In genomic region chr16:89217388-89218191, GRCh38 we compare ENCODE assay signal across 8 cellular contexts. TPM values are rescaled to one million over a fixed set of nuclear protein-coding genes. Genes with fewer than 3 reads are reported as not detected.
DNase-seq lines count a peak whose midpoint lies in the region; ATAC-seq, FAIRE-seq and TF ChIP-seq lines count a peak whose summit lies in the region.

TSS of gene ZNF778 (plus strand) at chr16:89217703. CDS start at chr16:89221128, 3,425 bp downstream.

- no peak for TF ChIP-seq EP300 in Ishikawa (IDR thresholded peaks at IDR 0.05; ENCODE audit: borderline replicate concordance)

- peak within 1 kb of the TSS; percentile 90 for H3K4me3 ChIP-seq in SJSA1
- H3K4me3 ChIP-seq in neutrophil (ENCODE audit: low read depth in 1 of 2, low read length in 1 of 2), result peak within 1 kb of the TSS; percentile 80 to 95
- H3K4me3 ChIP-seq in subcutaneous abdominal adipose tissue (ENCODE audit: low read depth in 1 of 5, low read length in 5 of 5), result peak within 1 kb of the TSS; percentile 76 to 93 (median 91)

- ATAC-seq in GM21528 (IDR thresholded peaks at IDR 0.05; ENCODE audit: low FRiP score, unreplicated experiment), result peak; percentile 79

- H3K9ac ChIP-seq in subcutaneous abdominal adipose tissue (ENCODE audit: low read length in 5 of 5), result peak within 1 kb of the TSS; percentile 91 to 99 (median 97)

- TF ChIP-seq RAD21 in Ishikawa (IDR thresholded peaks at IDR 0.05; ENCODE audit: low read depth), result no peak

- H3K4me1 ChIP-seq in SJSA1 (replicated peaks), result peaks cover 11% of the 10 kb centered on the region
- peaks cover 18 to 19% of the 10 kb centered on the region in 2 experiments for H3K4me1 ChIP-seq in neutrophil (ENCODE audit: control insufficient read depth in 1 of 2, insufficient read depth in 1 of 2, low read depth in 1 of 2, low read length in 1 of 2)
- peaks cover 0 to 30% (median 21%) of the 10 kb centered on the region in 5 donors for H3K4me1 ChIP-seq in subcutaneous abdominal adipose tissue (ENCODE audit: control insufficient read depth in 5 of 5, insufficient read depth in 5 of 5, low read length in 5 of 5)

- peak; percentile 60 for TF ChIP-seq CTCF in neutrophil (IDR thresholded peaks at IDR 0.05)

- H3K27ac ChIP-seq in SJSA1 (peak within 1 kb of the TSS; percentile 83), neutrophil (peak within 1 kb of the TSS; percentile 99), subcutaneous abdominal adipose tissue (ENCODE audit: low read depth, low read length) (peak within 1 kb of the TSS; percentile 95)

- peak; percentile 87 for DNase-seq in DMS53 (lab: John Stamatoyannopoulos, UW)
- peak; percentile 78 to 90 for DNase-seq in SJSA1 (ENCODE audit: low read depth in 1 of 2, low spot score in 2 of 2)
- DNase-seq in activated naive CD4-positive, alpha-beta T cell treated with Interleukin-2 at 50 U/mL for 16 hours, result peak; percentile 82
- peak; percentile 97 for DNase-seq in frontal cortex (ENCODE audit: low spot score in 2 of 2)

- no peak for FAIRE-seq in frontal cortex (lab: Jason Lieb, UNC)

- H3K27me3 ChIP-seq in SJSA1 (replicated peaks) (no peaks in the 10 kb centered on the region), neutrophil (no peaks in the 10 kb centered on the region), subcutaneous abdominal adipose tissue (ENCODE audit: control insufficient read depth in 5 of 5, insufficient read depth in 4 of 5, low read length in 5 of 5) (no peaks in the 10 kb centered on the region)

- H3K36me3 ChIP-seq in SJSA1 (peaks cover 39% of the 10 kb centered on the region), neutrophil (peaks cover 15% of the 10 kb centered on the region), subcutaneous abdominal adipose tissue (ENCODE audit: control insufficient read depth in 5 of 5, insufficient read depth in 5 of 5, low read length in 5 of 5) (peaks cover 0 to 23% (median 20%) of the 10 kb centered on the region in 5 donors)

- H3K9me3 ChIP-seq in SJSA1 (replicated peaks) (no peaks in the 10 kb centered on the region), neutrophil (no peaks in the 10 kb centered on the region), subcutaneous abdominal adipose tissue (ENCODE audit: control insufficient read depth in 5 of 5, low read length in 5 of 5) (no peaks in the 10 kb centered on the region)

TF ChIP-seq in Ishikawa, 13 proteins besides CTCF, POLR2A, EP300 and RAD21:
- TF ChIP-seq FOXM1 (IDR thresholded peaks at IDR 0.05; ENCODE audit: borderline replicate concordance, low read depth) (no peak), MAX (IDR thresholded peaks at IDR 0.05) (peak; percentile 67; the same call in 1 of the 2 replicates), CEBPB (IDR thresholded peaks at IDR 0.05) (no peak), YY1 (IDR thresholded peaks at IDR 0.05; ENCODE audit: low read depth) (peak; percentile 61), TCF12 (IDR thresholded peaks at IDR 0.05; ENCODE audit: low read depth) (no peak; the same call in 1 of the 2 replicates), TAF1 (IDR thresholded peaks at IDR 0.05; ENCODE audit: low read depth) (peak; percentile 80), USF1 (IDR thresholded peaks at IDR 0.05) (0 out of 2 replicates have a peak, but pooled peaks have one; percentile 18), CREB1 (IDR thresholded peaks at IDR 0.05; ENCODE audit: low read depth) (peak; percentile 77)

RNA-seq across cellular contexts. Expression of gene ZNF778, which starts in this region (rescaled TPM):
- 3.2 and 13.1 TPM in 2 replicates for total RNA-seq in SJSA1 (2014; rRNA removed; shearing (Covaris generic))
- total RNA-seq in frontal cortex, result 14.7 TPM

Comparison
In these comparisons a context has a peak if more than half of its experiments do, and no peak if none do; other contexts are left out.
1. Peak in every context shown above with its lines: DNase-seq, ATAC-seq, H3K4me3 ChIP-seq and H3K27ac ChIP-seq.